ENCODE assay signal across 18 cellular contexts in the genomic region with DNA sequence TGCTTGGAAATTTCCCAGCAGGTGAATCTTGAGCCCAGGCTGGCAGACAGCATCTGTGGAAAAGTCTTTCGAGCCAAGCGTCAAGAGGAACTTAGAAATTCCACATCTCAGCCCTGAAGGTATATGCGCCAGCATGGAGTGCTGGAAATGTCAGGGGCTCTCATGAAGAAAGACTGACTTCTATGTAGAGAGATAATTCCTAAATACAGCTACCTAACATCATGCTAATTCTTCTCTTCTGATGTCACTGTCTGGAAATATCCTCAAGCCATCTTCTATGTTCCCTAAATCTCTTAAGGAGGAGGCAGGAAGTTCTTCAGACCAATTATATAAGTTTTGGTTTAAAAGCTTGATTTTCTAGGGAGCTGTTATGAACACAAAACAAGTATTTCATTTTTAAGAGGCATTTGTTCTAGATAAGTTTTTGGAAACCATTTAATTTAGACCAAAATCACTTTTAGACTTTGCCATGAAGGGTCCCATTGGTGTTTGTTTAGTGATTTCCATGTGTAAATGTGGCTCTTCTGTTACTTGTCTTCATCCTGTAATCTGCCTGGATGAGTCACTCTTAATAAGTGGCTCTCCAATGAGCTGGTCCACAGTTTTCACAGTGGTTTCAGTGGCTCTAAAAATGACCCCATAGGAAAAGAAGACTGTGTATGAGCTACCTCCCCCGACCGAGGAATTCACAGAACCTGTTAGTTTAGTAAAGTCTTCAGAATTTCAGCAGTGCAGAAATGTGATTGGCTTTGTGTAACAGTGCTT.
DNase-seq lines count a peak whose midpoint lies in the region; ATAC-seq and TF ChIP-seq lines count a peak whose summit lies in the region.
"Had no signal": no experiment of that assay in that cellular context is flagged by ENCODE, and none has a peak within 500 bp of the region (broad histone marks: within the 10 kb centered on the region; RNA-seq: fewer than 3 reads in every experiment).

No MANE protein-coding gene starts in this region.

- no peak overlapping the region for H3K18ac ChIP-seq in trophoblast cell (ENCODE audit: low read length)

- no peak for ATAC-seq in RWPE2 (ENCODE audit: low read depth)
- no peak for ATAC-seq in left lobe of liver
- ATAC-seq: right cardiac atrium had no signal

- no peak overlapping the region for H3K4ac ChIP-seq in trophoblast cell (ENCODE audit: low read depth, low read length)

- no peaks in the 10 kb centered on the region for H3K27me3 ChIP-seq in RWPE2 (ENCODE audit: insufficient read depth, poor library complexity, severe bottlenecking)
- H3K27me3 ChIP-seq in trophoblast cell (ENCODE audit: insufficient read depth, low read length): no peaks in the 10 kb centered on the region
- H3K27me3 ChIP-seq: cardiac muscle cell, SJSA1, testis had no signal

- no peak overlapping the region for H3K4me2 ChIP-seq in trophoblast cell (ENCODE audit: low read length)

- no peaks in the 10 kb centered on the region for H3K79me2 ChIP-seq in trophoblast cell (ENCODE audit: control insufficient read depth, insufficient read depth, low read length, poor library complexity)

- no peak overlapping the region for H2AK5ac ChIP-seq in trophoblast cell (ENCODE audit: low read length)

- H3K36me3 ChIP-seq in RWPE2 (ENCODE audit: low read depth) (no peaks in the 10 kb centered on the region), trophoblast cell (ENCODE audit: control insufficient read depth in 1 of 2, insufficient read depth in 2 of 2, low read length in 2 of 2) (no peaks in the 10 kb centered on the region)
- H3K36me3 ChIP-seq: cardiac muscle cell, SJSA1 had no signal

- H3K9me3 ChIP-seq in RWPE2 (ENCODE audit: severe bottlenecking) (no peaks in the 10 kb centered on the region), trophoblast cell (ENCODE audit: insufficient read depth, low read depth, low read length) (no peaks in the 10 kb centered on the region)
- H3K9me3 ChIP-seq: SJSA1, testis had no signal

- H2BK5ac ChIP-seq in trophoblast cell (ENCODE audit: low read depth, low read length, poor library complexity): peak overlapping the region; percentile 79

- H3K14ac ChIP-seq in trophoblast cell (ENCODE audit: low read length): peak overlapping the region; percentile 61

- H2AFZ ChIP-seq in trophoblast cell (ENCODE audit: insufficient read depth, low read length, poor library complexity): no peak overlapping the region

- H3K4me3 ChIP-seq in RWPE2 (ENCODE audit: severe bottlenecking): no peak overlapping the region
- H3K4me3 ChIP-seq in fibroblast of the aortic adventitia (ENCODE audit: low read depth, low read length): no peak overlapping the region
- no peak overlapping the region for H3K4me3 ChIP-seq in trophoblast cell (ENCODE audit: low read depth, low read length)
- H3K4me3 ChIP-seq: cardiac muscle cell, SJSA1, testis had no signal

- H4K12ac ChIP-seq in trophoblast cell (ENCODE audit: low read depth, low read length): no peak overlapping the region

- no CpG with 5 or more reads among the region's 5 CpGs for WGBS in trophoblast cell (ENCODE audit: extremely low coverage, insufficient coverage, insufficient read length)

- no peak overlapping the region for H3K9ac ChIP-seq in trophoblast cell (ENCODE audit: low read length)

- no peak overlapping the region for H3K23ac ChIP-seq in trophoblast cell (ENCODE audit: low read length)

- H3K27ac ChIP-seq in RWPE2 (ENCODE audit: poor library complexity, severe bottlenecking) (peak overlapping the region; percentile 95), trophoblast cell (ENCODE audit: low read depth, low read length) (peak overlapping the region; percentile 96)
- H3K27ac ChIP-seq: cardiac muscle cell, SJSA1, testis had no signal

- no peak for TF ChIP-seq CTCF in RWPE2 (IDR thresholded peaks at IDR 0.05; ENCODE audit: poor library complexity, severe bottlenecking)
- TF ChIP-seq CTCF in fibroblast of the aortic adventitia (IDR thresholded peaks at IDR 0.05; ENCODE audit: insufficient read depth, low read length): no peak

- peak; percentile 26 for DNase-seq in H4 (ENCODE audit: low spot score)
- no peak for DNase-seq in RWPE2 (ENCODE audit: low spot score)
- DNase-seq in fibroblast of the aortic adventitia (ENCODE audit: low read depth): peak; percentile 42
- DNase-seq in trophoblast cell: peak; percentile 82 to 92
- DNase-seq in left lobe of liver (ENCODE audit: low spot score): no peak
- no peak for DNase-seq in stimulated activated naive CD4-positive, alpha-beta T cell (lab: John Stamatoyannopoulos, UW)
- DNase-seq in COLO668 (lab: John Stamatoyannopoulos, UW; ENCODE audit: unreplicated experiment): no peak
- DNase-seq: activated CD4-positive, alpha-beta T cell treated with anti-CD3 and anti-CD28 coated beads for 48 hours; CD4-positive, CD25-positive, alpha-beta regulatory T cell; effector CD4-positive, alpha-beta T cell; GDM1; KBM-7; NCI-H1105; NCI-H345; right cardiac atrium; testis had no signal

- H3K79me1 ChIP-seq in trophoblast cell (ENCODE audit: low read length): peaks cover 18% of the 10 kb centered on the region

- peak overlapping the region; percentile 81 for H4K91ac ChIP-seq in trophoblast cell (ENCODE audit: low read depth, low read length)

- no peak overlapping the region for H4K8ac ChIP-seq in trophoblast cell (ENCODE audit: low read depth, low read length)

- H2BK120ac ChIP-seq in trophoblast cell (ENCODE audit: insufficient read depth, low read length, poor library complexity): peak overlapping the region; percentile 66

- H3K4me1 ChIP-seq in RWPE2 (ENCODE audit: insufficient read depth, poor library complexity, severe bottlenecking) (peaks cover 53% of the 10 kb centered on the region), trophoblast cell (ENCODE audit: control insufficient read depth in 1 of 2, insufficient read depth in 2 of 2, low read length in 2 of 2) (peaks cover 12% of the 10 kb centered on the region in 2 experiments)
- H3K4me1 ChIP-seq: testis had no signal

- no peak overlapping the region for H2BK12ac ChIP-seq in trophoblast cell (ENCODE audit: low read length)

Comparison
In these comparisons a context has a peak if more than half of its experiments do, and no peak if none do; other contexts are left out.
1. DNase-seq: peak in H4 (single experiment), fibroblast of the aortic adventitia (single experiment) and trophoblast cell (2 of 2); none in RWPE2 (single experiment), left lobe of liver (single experiment), stimulated activated naive CD4-positive, alpha-beta T cell (0 of 6) and COLO668 (single experiment).